In genomic region chr1:227265891-227266290, GRCh38 we compare ENCODE assay signal across 17 cellular contexts. TPM values are rescaled to one million over a fixed set of nuclear protein-coding genes. Genes with fewer than 3 reads are reported as not detected.
A peak's percentile ranks its signal among the peaks of the same experiment; 100 is the strongest.
DNase-seq lines count a peak whose midpoint lies in the region; TF ChIP-seq lines count a peak whose summit lies in the region.
"Had no signal": no experiment of that assay in that cellular context is flagged by ENCODE, and none has a peak within 500 bp of the region (broad histone marks: within the 10 kb centered on the region; RNA-seq: fewer than 3 reads in every experiment).

No MANE protein-coding gene starts in this region.

- no peaks in the 10 kb centered on the region for H3K27me3 ChIP-seq in rectal smooth muscle tissue (ENCODE audit: control insufficient read depth, insufficient read depth, low read length)
- H3K27me3 ChIP-seq in sigmoid colon = no peaks in the 10 kb centered on the region
- H3K27me3 ChIP-seq: BE2C, BLaER1 had no signal

- intact Hi-C loops in sigmoid colon (cut with DNase I) = no loop called here

- no peak for TF ChIP-seq POLR2A in sigmoid colon (IDR thresholded peaks at IDR 0.05)

- no peak for TF ChIP-seq CTCF in sigmoid colon (IDR thresholded peaks at IDR 0.05)

- peak overlapping the region; percentile 14 for H3K27ac ChIP-seq in rectal smooth muscle tissue (ENCODE audit: low read depth, low read length)
- H3K27ac ChIP-seq in sigmoid colon = peak overlapping the region in 3 of 4 donors; percentile 7 to 32 (median 7)
- H3K27ac ChIP-seq: BLaER1 had no signal

- TF ChIP-seq EP300 in sigmoid colon (IDR thresholded peaks at IDR 0.05) = no peak

- DNase-seq in NCI-H69 (lab: John Stamatoyannopoulos, UW) (peak; percentile 25), sigmoid colon (no peak), SKM-1 treated with dmso at 0.1 percent for 144 hours (lab: John Stamatoyannopoulos, UW; ENCODE audit: unreplicated experiment) (no peak), SHP77 (lab: John Stamatoyannopoulos, UW) (no peak), GM19238 (ENCODE audit: insufficient read length, low spot score) (no peak)
- DNase-seq: 8988T; ACHN; BE2C; C1 segment of cervical spinal cord; CD4-positive, alpha-beta memory T cell; CD4-positive, CD25-positive, alpha-beta regulatory T cell; CD8-positive, alpha-beta memory T cell; COR-L47; DMS79 treated with DMSO at 0.1 percent for 48 hours; GF-D8 had no signal

- no peaks in the 10 kb centered on the region for H3K9me3 ChIP-seq in sigmoid colon
- H3K9me3 ChIP-seq: BE2C, BLaER1 had no signal

- H3K4me3 ChIP-seq in rectal smooth muscle tissue (ENCODE audit: low read length) (no peak overlapping the region), sigmoid colon (no peak overlapping the region)
- H3K4me3 ChIP-seq: BLaER1 had no signal

- H3K9ac ChIP-seq in rectal smooth muscle tissue (ENCODE audit: low read length) = no peak overlapping the region
- H3K9ac ChIP-seq: BLaER1 had no signal

- peaks cover 9% of the 10 kb centered on the region for H3K4me1 ChIP-seq in rectal smooth muscle tissue (ENCODE audit: control insufficient read depth, insufficient read depth, low read length)
- H3K4me1 ChIP-seq in sigmoid colon = peaks cover 0 to 47% (median 37%) of the 10 kb centered on the region in 4 donors
- H3K4me1 ChIP-seq: BLaER1 had no signal

- 94 to 96% methylated on average over 3 of the region's 3 CpGs for WGBS in sigmoid colon, 2 donors

- H3K36me3 ChIP-seq in rectal smooth muscle tissue (ENCODE audit: control insufficient read depth, insufficient read depth, low read length) = no peaks in the 10 kb centered on the region
- no peaks in the 10 kb centered on the region for H3K36me3 ChIP-seq in sigmoid colon
- H3K36me3 ChIP-seq: BE2C, BLaER1 had no signal

RNA-seq across cellular contexts. Expression of gene CDC42BPA, which starts 52.4 kb away (rescaled TPM):
- 10 to 100 TPM; 60.8 to 93.6 (median 66.3) TPM for total RNA-seq in sigmoid colon
- 10 to 100 TPM in 1 of 3 donors, 1 to 10 TPM in 2; 8.4 to 10.7 (median 9.9) TPM for polyA plus RNA-seq in sigmoid colon
- polyA plus RNA-seq: CD4-positive, alpha-beta memory T cell had no signal
